Comparison of ENCODE assay signal across 21 cellular contexts in genomic region chr11:14378171-14378570, GRCh38. TPM values are rescaled to one million over a fixed set of nuclear protein-coding genes. Genes with fewer than 3 reads are reported as not detected.
A peak's percentile ranks its signal among the peaks of the same experiment; 100 is the strongest.
DNase-seq lines count a peak whose midpoint lies in the region; ATAC-seq and TF ChIP-seq lines count a peak whose summit lies in the region.
"Had no signal": no experiment of that assay in that cellular context is flagged by ENCODE, and none has a peak within 500 bp of the region (broad histone marks: within the 10 kb centered on the region; RNA-seq: fewer than 3 reads in every experiment).

No MANE protein-coding gene starts in this region.

- H3K36me3 Mint-ChIP-seq in activated CD8-positive, alpha-beta T cell treated with anti-CD3 and anti-CD28 coated beads, Interleukin-2, amount 10 ng/mL, durations not matched to agents 7 days and 5 days (ENCODE audit: low read depth), result no peaks in the 10 kb centered on the region
- no peaks in the 10 kb centered on the region for H3K36me3 Mint-ChIP-seq in neural crest cell (ENCODE audit: low read depth)

- no peak for TF ChIP-seq CTCF in neural crest cell (conservative IDR thresholded peaks at IDR 0.05)

- H3K27me3 Mint-ChIP-seq in activated CD8-positive, alpha-beta T cell treated with anti-CD3 and anti-CD28 coated beads, Interleukin-2, amount 10 ng/mL, durations not matched to agents 7 days and 5 days (ENCODE audit: low read depth), result peaks cover 6% of the 10 kb centered on the region
- H3K27me3 Mint-ChIP-seq in neural crest cell (ENCODE audit: low read depth), result peaks cover 70% of the 10 kb centered on the region

- CTCF ChIA-PET in activated CD8-positive, alpha-beta T cell treated with anti-CD3 and anti-CD28 coated beads, Interleukin-2, amount 10 ng/mL, durations not matched to agents 7 days and 5 days (lab: Charles Lee), result interaction anchor here (1.2 to 1.3 kb wide), 2 partner anchors 74 to 77 kb away, joined by 4 to 6 read pairs; no protein-coding TSS in a partner anchor

- ATAC-seq in activated CD8-positive, alpha-beta T cell treated with anti-CD3 and anti-CD28 coated beads, Interleukin-2, amount 10 ng/mL, durations not matched to agents 7 days and 5 days, result no peak
- no peak for ATAC-seq in HG03139 (IDR thresholded peaks at IDR 0.05; ENCODE audit: unreplicated experiment)
- ATAC-seq: GM12878, GM23338 had no signal

- H3K9me3 Mint-ChIP-seq in activated CD8-positive, alpha-beta T cell treated with anti-CD3 and anti-CD28 coated beads, Interleukin-2, amount 10 ng/mL, durations not matched to agents 7 days and 5 days (ENCODE audit: insufficient read depth), result no peaks in the 10 kb centered on the region
- H3K9me3 Mint-ChIP-seq in neural crest cell, result no peaks in the 10 kb centered on the region
- H3K9me3 Mint-ChIP-seq: CD4-positive, alpha-beta T cell; GM23338 had no signal

- no peak overlapping the region for H3K4me3 Mint-ChIP-seq in activated CD8-positive, alpha-beta T cell treated with anti-CD3 and anti-CD28 coated beads, Interleukin-2, amount 10 ng/mL, durations not matched to agents 7 days and 5 days
- H3K4me3 Mint-ChIP-seq in neural crest cell, result peak overlapping the region; percentile 36
- H3K4me3 Mint-ChIP-seq: CD4-positive, alpha-beta T cell; GM23338 had no signal

- H3K27ac Mint-ChIP-seq in activated CD8-positive, alpha-beta T cell treated with anti-CD3 and anti-CD28 coated beads, Interleukin-2, amount 10 ng/mL, durations not matched to agents 7 days and 5 days, result peak overlapping the region; percentile 39
- no peak overlapping the region for H3K27ac Mint-ChIP-seq in neural crest cell (ENCODE audit: unreplicated experiment)
- H3K27ac Mint-ChIP-seq: CD4-positive, alpha-beta T cell; GM23338 had no signal

- POLR2A ChIA-PET in activated CD8-positive, alpha-beta T cell treated with anti-CD3 and anti-CD28 coated beads, Interleukin-2, amount 10 ng/mL, durations not matched to agents 7 days and 5 days (lab: Charles Lee), result no interaction called here

- peaks cover 45% of the 10 kb centered on the region for H3K4me1 Mint-ChIP-seq in activated CD8-positive, alpha-beta T cell treated with anti-CD3 and anti-CD28 coated beads, Interleukin-2, amount 10 ng/mL, durations not matched to agents 7 days and 5 days (ENCODE audit: low read depth)
- peaks cover 5% of the 10 kb centered on the region for H3K4me1 Mint-ChIP-seq in neural crest cell

- peak; percentile 43 for DNase-seq in NK-92 treated with Interleukin-12 subunit alpha and Interleukin-12 subunit beta, amount 100 ng/mL, for 24 hours (lab: John Stamatoyannopoulos, UW)
- no peak for DNase-seq in NK-92 (lab: John Stamatoyannopoulos, UW; ENCODE audit: unreplicated experiment)
- peak; percentile 28 for DNase-seq in HT1080 (ENCODE audit: low read depth)
- no peak for DNase-seq in activated CD8-positive, alpha-beta T cell treated with anti-CD3 and anti-CD28 coated beads, Interleukin-2, amount 10 ng/mL, durations not matched to agents 7 days and 5 days
- DNase-seq in neural crest cell (ENCODE audit: low read depth, low spot score), result no peak
- no peak for DNase-seq in central memory CD4-positive, alpha-beta T cell
- no peak for DNase-seq in NCI-H82 (lab: John Stamatoyannopoulos, UW)
- DNase-seq: ACHN; CD4-positive, alpha-beta T cell; COR-L47; DMS79 treated with DMSO at 0.1 percent for 48 hours; NCI-H1105; NCI-H2081; NCI-H2171; NCI-H345; NCI-H524; NCI-H774; SHP77 treated with DMSO at 0.1 percent for 48 hours had no signal

RNA-seq across cellular contexts. Expression of gene RRAS2, which starts 19.2 kb away (rescaled TPM):
- total RNA-seq in HT1080 (2014; rRNA removed; shearing (Covaris generic)), result 80.7 and 93.9 TPM in 2 replicates
- 105 and 114 TPM in 2 replicates for polyA plus RNA-seq in HT1080 (2015; cell fraction: cytosol; rRNA removed)
- polyA plus RNA-seq in HT1080 (2015; cell fraction: nucleus; rRNA removed), result 52.5 and 62.1 TPM in 2 replicates
- total RNA-seq in activated CD8-positive, alpha-beta T cell treated with anti-CD3 and anti-CD28 coated beads, Interleukin-2, amount 10 ng/mL, durations not matched to agents 7 days and 5 days, result 10 to 100 TPM; 97.3 to 98.1 TPM
- 36.6 and 37.8 TPM in 2 replicates for total RNA-seq in neural crest cell

Comparison
In these comparisons a context has a peak if more than half of its experiments do, and no peak if none do; other contexts are left out.
1. DNase-seq: peak in NK-92 treated with Interleukin-12 subunit alpha and Interleukin-12 subunit beta, amount 100 ng/mL, for 24 hours (single experiment) and HT1080 (single experiment); none in NK-92 (single experiment), activated CD8-positive, alpha-beta T cell treated with anti-CD3 and anti-CD28 coated beads, Interleukin-2, amount 10 ng/mL, durations not matched to agents 7 days and 5 days (single experiment), neural crest cell (single experiment), central memory CD4-positive, alpha-beta T cell (single experiment) and NCI-H82 (single experiment).